Comparison of ENCODE assay signal across 8 cellular contexts in the genomic region with DNA sequence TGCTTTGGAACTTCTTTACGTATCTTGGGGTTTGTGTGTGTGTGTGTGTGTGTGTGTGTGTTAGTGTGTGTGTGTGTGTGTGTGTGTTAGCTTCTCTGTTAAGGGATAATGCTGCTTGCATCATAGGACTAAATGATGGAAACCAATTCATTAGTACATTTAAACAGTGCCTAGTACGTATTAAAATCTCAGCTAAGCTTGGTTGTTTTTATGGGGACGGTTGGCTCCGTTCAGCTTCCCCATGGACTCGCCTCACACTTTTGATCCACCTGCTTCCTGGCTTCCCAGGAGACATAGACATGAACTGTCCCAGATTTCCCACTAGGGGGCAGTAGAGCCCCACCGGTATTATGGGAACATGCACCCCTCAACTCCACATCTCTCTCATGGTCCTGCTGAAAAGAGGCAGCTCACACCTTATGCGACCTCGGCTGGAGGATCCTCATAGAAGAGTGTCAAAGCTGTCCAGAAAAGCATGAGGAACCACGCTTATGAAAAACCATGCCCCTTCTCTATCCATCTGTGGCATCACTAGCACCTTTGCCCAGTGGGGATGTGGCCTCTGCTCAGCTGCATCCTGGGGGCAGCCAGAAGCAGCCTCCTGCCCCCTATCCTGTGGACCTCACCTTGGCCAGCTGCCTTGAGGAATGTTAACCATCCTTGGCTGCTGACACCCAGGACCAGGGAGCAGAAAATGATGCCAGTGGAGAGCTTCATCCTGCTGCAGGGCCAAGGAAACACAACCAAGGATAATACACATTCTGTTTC. TPM values are rescaled to one million over a fixed set of nuclear protein-coding genes. Genes with fewer than 3 reads are reported as not detected.
DNase-seq lines count a peak whose midpoint lies in the region; ATAC-seq and TF ChIP-seq lines count a peak whose summit lies in the region.

No MANE protein-coding gene starts in this region.

- H3K79me2 ChIP-seq in osteoblast (ENCODE audit: insufficient read depth, low read length) = no peaks in the 10 kb centered on the region

- no peak overlapping the region for H3K27ac ChIP-seq in osteoblast (ENCODE audit: low read depth, low read length)
- no peak overlapping the region for H3K27ac ChIP-seq in transverse colon

- no peaks in the 10 kb centered on the region for H4K20me1 ChIP-seq in osteoblast (ENCODE audit: insufficient read depth, low read length)

- ATAC-seq in GM21529 (IDR thresholded peaks at IDR 0.05; ENCODE audit: unreplicated experiment) = peak; percentile 96

- no peak for TF ChIP-seq POLR2A in transverse colon (IDR thresholded peaks at IDR 0.05)

- no peak overlapping the region for H2AFZ ChIP-seq in osteoblast (ENCODE audit: low read length)

- H3K36me3 ChIP-seq in osteoblast (ENCODE audit: insufficient read depth, low read length) = no peaks in the 10 kb centered on the region
- no peaks in the 10 kb centered on the region for H3K36me3 ChIP-seq in transverse colon

- TF ChIP-seq CTCF in fibroblast of villous mesenchyme (IDR thresholded peaks at IDR 0.05; ENCODE audit: insufficient read depth, low read depth, low read length) (peak; percentile 92), osteoblast (IDR thresholded peaks at IDR 0.05; ENCODE audit: extremely low read depth, low read depth, low read length) (peak; percentile 89), transverse colon (IDR thresholded peaks at IDR 0.05) (peak; percentile 73 to 91 (median 82))

- in situ Hi-C loops in transverse colon (cut with MboI; ENCODE audit: low pct_ligation_motif_present in 1 of 4, low pct_unique_long_range_greater_than_20kb in 1 of 4, low sequenced_read_pairs in 3 of 4) = loop anchor here in 2 of 4 donors (25.0 kb wide), 1 partner anchor 622 kb away; a partner anchor contains a TSS

- intact Hi-C loops in transverse colon (cut with DNase I; ENCODE audit: low total_unique reads) = no loop called here

- H3K4me1 ChIP-seq in osteoblast (ENCODE audit: insufficient read depth, low read length) = no peaks in the 10 kb centered on the region
- H3K4me1 ChIP-seq in transverse colon = no peaks in the 10 kb centered on the region

- H3K4me3 ChIP-seq in fibroblast of villous mesenchyme (ENCODE audit: low read depth, low read length) = no peak overlapping the region
- H3K4me3 ChIP-seq in osteoblast (ENCODE audit: insufficient read depth, low read length) = no peak overlapping the region
- H3K4me3 ChIP-seq in transverse colon = no peak overlapping the region

- TF ChIP-seq EP300 in transverse colon (IDR thresholded peaks at IDR 0.05; ENCODE audit: low read depth) = no peak

- H3K27me3 ChIP-seq in osteoblast (ENCODE audit: insufficient read depth, low read length) = peaks cover 5% of the 10 kb centered on the region
- H3K27me3 ChIP-seq in transverse colon = peaks cover 38% of the 10 kb centered on the region

- no peak overlapping the region for H3K4me2 ChIP-seq in osteoblast (ENCODE audit: insufficient read depth, low read length)

- 2% methylated on average over 7 to 9 of the region's 9 CpGs for WGBS in transverse colon (ENCODE audit: low coverage in 1 of 2), 2 donors

- H3K9me3 ChIP-seq in osteoblast (ENCODE audit: low read depth, low read length) (no peaks in the 10 kb centered on the region), transverse colon (no peaks in the 10 kb centered on the region)

- peak; percentile 77 for DNase-seq in DMS53 treated with DMSO at 0.1 percent for 48 hours (lab: John Stamatoyannopoulos, UW; ENCODE audit: unreplicated experiment)
- DNase-seq in LHCN-M2 (ENCODE audit: low read depth) = peak; percentile 63
- peak; percentile 72 for DNase-seq in RKO (ENCODE audit: low spot score)
- peak; percentile 40 for DNase-seq in activated T-helper 1 cell treated with Interleukin-2 at 50 U/mL for 16 hours (ENCODE audit: low read depth)
- peak; percentile 56 for DNase-seq in fibroblast of villous mesenchyme (ENCODE audit: low read depth)
- peak; percentile 92 for DNase-seq in osteoblast (ENCODE audit: insufficient read length, low spot score, missing footprints)
- DNase-seq in transverse colon = peak; percentile 58

RNA-seq across cellular contexts. Expression of a gene that starts 9.7 kb away (rescaled TPM):
- total RNA-seq in LHCN-M2 (2014; rRNA removed) (23.8 and 28.8 TPM in 2 replicates), fibroblast of villous mesenchyme (17.4 and 18.1 TPM in 2 replicates), osteoblast (15.6 and 18.3 TPM in 2 replicates), transverse colon (10 to 100 TPM; 11.5 to 23.0 (median 12.7) TPM)
- 12.8 TPM for polyA plus RNA-seq in LHCN-M2 (2012)

RNA-seq across cellular contexts. Expression of a gene that starts 16.8 kb away (rescaled TPM):
- total RNA-seq in LHCN-M2 (2014; rRNA removed) (not detected in 2 replicates), fibroblast of villous mesenchyme (not detected in 2 replicates), osteoblast (not detected in 2 replicates), transverse colon (not detected)
- 0.18 TPM for polyA plus RNA-seq in LHCN-M2 (2012)

RNA-seq across cellular contexts. Expression of a gene that starts 57.1 kb away (rescaled TPM):
- total RNA-seq in LHCN-M2 (2014; rRNA removed) (not detected in 2 replicates), fibroblast of villous mesenchyme (not detected in 2 replicates), osteoblast (not detected in 2 replicates), transverse colon (not detected)
- polyA plus RNA-seq in LHCN-M2 (2012) = not detected

Comparison
In these comparisons a context has a peak if more than half of its experiments do, and no peak if none do; other contexts are left out.
1. DNase-seq: peak in every context shown above with its lines; median percentile 92 in osteoblast; 77 in DMS53 treated with DMSO at 0.1 percent for 48 hours; 72 in RKO; 63 in LHCN-M2; 58 in transverse colon; 56 in fibroblast of villous mesenchyme; 40 in activated T-helper 1 cell treated with Interleukin-2 at 50 U/mL for 16 hours.